ENCODE assay signal across 2 cellular contexts in genomic region chr5:110651507-110651906, GRCh38.
TF ChIP-seq lines count a peak whose summit lies in the region.

No MANE protein-coding gene starts in this region.

TF ChIP-seq in IMR-90, 13 proteins besides CTCF, POLR2A, EP300 and RAD21:
- TF ChIP-seq, protein P1, sequence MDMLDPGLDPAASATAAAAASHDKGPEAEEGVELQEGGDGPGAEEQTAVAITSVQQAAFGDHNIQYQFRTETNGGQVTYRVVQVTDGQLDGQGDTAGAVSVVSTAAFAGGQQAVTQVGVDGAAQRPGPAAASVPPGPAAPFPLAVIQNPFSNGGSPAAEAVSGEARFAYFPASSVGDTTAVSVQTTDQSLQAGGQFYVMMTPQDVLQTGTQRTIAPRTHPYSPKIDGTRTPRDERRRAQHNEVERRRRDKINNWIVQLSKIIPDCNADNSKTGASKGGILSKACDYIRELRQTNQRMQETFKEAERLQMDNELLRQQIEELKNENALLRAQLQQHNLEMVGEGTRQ (IDR thresholded peaks at IDR 0.05; ENCODE audit: low read depth, low read length), result no peak
- TF ChIP-seq CHD1 (IDR thresholded peaks at IDR 0.05; ENCODE audit: low read depth, low read length) (no peak), MAZ (IDR thresholded peaks at IDR 0.05; ENCODE audit: borderline replicate concordance, low read depth, low read length) (no peak), NFE2L2 (IDR thresholded peaks at IDR 0.05; ENCODE audit: low read depth, low read length) (no peak), SMC3 (IDR thresholded peaks at IDR 0.05; ENCODE audit: low read depth, low read length) (no peak), RCOR1 (IDR thresholded peaks at IDR 0.05; ENCODE audit: insufficient replicate concordance, low read length) (no peak), MXI1 (IDR thresholded peaks at IDR 0.05; ENCODE audit: borderline replicate concordance, low read depth, low read length) (no peak), BHLHE40 (IDR thresholded peaks at IDR 0.05; ENCODE audit: low read depth, low read length) (no peak), CEBPB (IDR thresholded peaks at IDR 0.05; ENCODE audit: low read depth, low read length) (no peak), FOS (IDR thresholded peaks at IDR 0.05; ENCODE audit: low read depth, low read length) (no peak), MAFK (IDR thresholded peaks at IDR 0.05; ENCODE audit: low read depth, low read length) (no peak), RFX5 (IDR thresholded peaks at IDR 0.05; ENCODE audit: low read depth, low read length) (no peak)
- TF ChIP-seq, protein P2, sequence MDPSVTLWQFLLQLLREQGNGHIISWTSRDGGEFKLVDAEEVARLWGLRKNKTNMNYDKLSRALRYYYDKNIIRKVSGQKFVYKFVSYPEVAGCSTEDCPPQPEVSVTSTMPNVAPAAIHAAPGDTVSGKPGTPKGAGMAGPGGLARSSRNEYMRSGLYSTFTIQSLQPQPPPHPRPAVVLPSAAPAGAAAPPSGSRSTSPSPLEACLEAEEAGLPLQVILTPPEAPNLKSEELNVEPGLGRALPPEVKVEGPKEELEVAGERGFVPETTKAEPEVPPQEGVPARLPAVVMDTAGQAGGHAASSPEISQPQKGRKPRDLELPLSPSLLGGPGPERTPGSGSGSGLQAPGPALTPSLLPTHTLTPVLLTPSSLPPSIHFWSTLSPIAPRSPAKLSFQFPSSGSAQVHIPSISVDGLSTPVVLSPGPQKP (IDR thresholded peaks at IDR 0.05; ENCODE audit: borderline replicate concordance, low read depth, low read length), result no peak

TF ChIP-seq in H1, 55 proteins besides CTCF, POLR2A, EP300 and RAD21:
- TF ChIP-seq NANOG (IDR thresholded peaks at IDR 0.05; ENCODE audit: insufficient read depth, low read depth, low read length, poor library complexity, severe bottlenecking), result no peak
- TF ChIP-seq PHF8 (conservative IDR thresholded peaks at IDR 0.05; ENCODE audit: low read depth, low read length), result no peak
- no peak for TF ChIP-seq E2F6 (IDR thresholded peaks at IDR 0.05)
- TF ChIP-seq FOSL1 (IDR thresholded peaks at IDR 0.05; ENCODE audit: insufficient read depth, low read depth, low read length), result no peak
- TF ChIP-seq HDAC6 (IDR thresholded peaks at IDR 0.05; ENCODE audit: low read depth, low read length), result no peak
- TF ChIP-seq SIRT6 (IDR thresholded peaks at IDR 0.05; ENCODE audit: low read length), result no peak
- no peak for TF ChIP-seq TBP (IDR thresholded peaks at IDR 0.05; ENCODE audit: low read depth, low read length)
- TF ChIP-seq, protein P3, sequence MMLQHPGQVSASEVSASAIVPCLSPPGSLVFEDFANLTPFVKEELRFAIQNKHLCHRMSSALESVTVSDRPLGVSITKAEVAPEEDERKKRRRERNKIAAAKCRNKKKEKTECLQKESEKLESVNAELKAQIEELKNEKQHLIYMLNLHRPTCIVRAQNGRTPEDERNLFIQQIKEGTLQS (IDR thresholded peaks at IDR 0.05; ENCODE audit: insufficient read depth, low read depth, low read length), result no peak
TF ChIP-seq in H1: peak in this region for 0.
